In genomic region chr6:19902201-19902600, GRCh38 we compare ENCODE assay signal across 27 cellular contexts.
"Had no signal": no experiment of that assay in that cellular context is flagged by ENCODE, and none has a peak within 500 bp of the region (broad histone marks: within the 10 kb centered on the region; RNA-seq: fewer than 3 reads in every experiment).

No MANE protein-coding gene starts in this region.

- H3K36me3 ChIP-seq: neural progenitor cell, ovary, right lobe of liver, sigmoid colon, stomach, thoracic aorta, thyroid gland, tibial nerve, vagina had no signal

- H3K4me1 ChIP-seq: neural progenitor cell, parathyroid adenoma, psoas muscle, right lobe of liver, sigmoid colon, stomach, thyroid gland had no signal

- H3K4me3 Mint-ChIP-seq: naive thymus-derived CD4-positive, alpha-beta T cell; natural killer cell; nephron; neural progenitor cell; stimulated activated effector memory CD8-positive, alpha-beta T cell treated with anti-CD3 and anti-CD28 coated beads, Interleukin-12 subunit alpha, Interleukin-12 subunit beta, amount 100 ng/mL, for 72 hours; stimulated activated naive B cell treated with anti-CD40 and anti-IgM and Interleukin-4, amounts not matched to agents 10 μg/mL and 1 μg/mL and 100 μg/mL, for 72 hours; stimulated activated naive CD8-positive, alpha-beta T cell treated with anti-CD3 and anti-CD28 coated beads, Interleukin-15, Interleukin-2, amounts not matched to agents 100 ng/mL and 50 ng/mL, for 24 hours had no signal

- H3K4me3 ChIP-seq: neural progenitor cell, ovary, psoas muscle, right lobe of liver, sigmoid colon, stomach, thoracic aorta, thyroid gland, tibial nerve, vagina had no signal

- H3K4me1 Mint-ChIP-seq: naive thymus-derived CD4-positive, alpha-beta T cell; natural killer cell; stimulated activated effector memory CD8-positive, alpha-beta T cell treated with anti-CD3 and anti-CD28 coated beads, Interleukin-12 subunit alpha, Interleukin-12 subunit beta, amount 100 ng/mL, for 72 hours; stimulated activated naive B cell treated with anti-CD40 and anti-IgM and Interleukin-4, amounts not matched to agents 10 μg/mL and 1 μg/mL and 100 μg/mL, for 72 hours had no signal

- H3K27ac Mint-ChIP-seq: naive thymus-derived CD4-positive, alpha-beta T cell; natural killer cell; neural progenitor cell; progenitor cell of endocrine pancreas; stimulated activated effector memory CD8-positive, alpha-beta T cell treated with anti-CD3 and anti-CD28 coated beads, Interleukin-12 subunit alpha, Interleukin-12 subunit beta, amount 100 ng/mL, for 72 hours; stimulated activated naive B cell treated with anti-CD40 and anti-IgM and Interleukin-4, amounts not matched to agents 10 μg/mL and 1 μg/mL and 100 μg/mL, for 72 hours; stimulated activated naive CD8-positive, alpha-beta T cell treated with anti-CD3 and anti-CD28 coated beads, Interleukin-15, Interleukin-2, amounts not matched to agents 100 ng/mL and 50 ng/mL, for 24 hours had no signal

- H3K36me3 Mint-ChIP-seq: naive thymus-derived CD4-positive, alpha-beta T cell; natural killer cell; neural progenitor cell; stimulated activated effector memory CD8-positive, alpha-beta T cell treated with anti-CD3 and anti-CD28 coated beads, Interleukin-12 subunit alpha, Interleukin-12 subunit beta, amount 100 ng/mL, for 72 hours; stimulated activated naive B cell treated with anti-CD40 and anti-IgM and Interleukin-4, amounts not matched to agents 10 μg/mL and 1 μg/mL and 100 μg/mL, for 72 hours had no signal

- ATAC-seq: naive thymus-derived CD4-positive, alpha-beta T cell; natural killer cell; psoas muscle; right cardiac atrium; right lobe of liver; stimulated activated effector memory CD8-positive, alpha-beta T cell treated with anti-CD3 and anti-CD28 coated beads, Interleukin-12 subunit alpha, Interleukin-12 subunit beta, amount 100 ng/mL, for 72 hours; stimulated activated naive B cell treated with anti-CD40 and anti-IgM and Interleukin-4, amounts not matched to agents 10 μg/mL and 1 μg/mL and 100 μg/mL, for 72 hours had no signal

- H3K27ac ChIP-seq: neural progenitor cell, ovary, parathyroid adenoma, psoas muscle, right lobe of liver, sigmoid colon, stomach, thoracic aorta, thyroid gland, tibial nerve, vagina had no signal

- H3K27me3 Mint-ChIP-seq: progenitor cell of endocrine pancreas; stimulated activated naive B cell treated with anti-CD40 and anti-IgM and Interleukin-4, amounts not matched to agents 10 μg/mL and 1 μg/mL and 100 μg/mL, for 72 hours; stimulated activated naive CD8-positive, alpha-beta T cell treated with anti-CD3 and anti-CD28 coated beads, Interleukin-15, Interleukin-2, amounts not matched to agents 100 ng/mL and 50 ng/mL, for 24 hours had no signal

- H3K9me3 Mint-ChIP-seq: natural killer cell; nephron; stimulated activated naive CD8-positive, alpha-beta T cell treated with anti-CD3 and anti-CD28 coated beads, Interleukin-15, Interleukin-2, amounts not matched to agents 100 ng/mL and 50 ng/mL, for 24 hours had no signal

- H3K27me3 ChIP-seq: neural progenitor cell, ovary, right lobe of liver, sigmoid colon, stomach, thyroid gland, tibial nerve, vagina had no signal

- H3K9me3 ChIP-seq: ovary, psoas muscle, right lobe of liver, stomach, thoracic aorta, thyroid gland, tibial nerve, vagina had no signal

- DNase-seq: naive thymus-derived CD4-positive, alpha-beta T cell; natural killer cell; occipital lobe; ovary; posterior cingulate gyrus; psoas muscle; right cardiac atrium; right lobe of liver; sigmoid colon; small intestine; stimulated activated CD4-positive, alpha-beta T cell treated with anti-CD3 and anti-CD28 coated beads, Interleukin-15, amount 100 ng/mL, for 24 hours; stimulated activated CD4-positive, alpha-beta T cell treated with anti-CD3 and anti-CD28 coated beads, Interleukin-2, amount 100 ng/mL, for 24 hours; stimulated activated CD4-positive, alpha-beta T cell treated with anti-CD3 and anti-CD28 coated beads, Interleukin-2, amount 100 ng/mL, for 48 hours; stimulated activated CD4-positive, alpha-beta T cell treated with anti-CD3 and anti-CD28 coated beads, Interleukin-4, amount 100 ng/mL, for 24 hours; stimulated activated naive B cell treated with anti-CD40 and anti-IgM and Interleukin-4, amounts not matched to agents 10 μg/mL and 1 μg/mL and 100 μg/mL, for 72 hours; stimulated activated naive CD4-positive, alpha-beta T cell treated with Interleukin-2 at 50 U/mL for 16 hours; stomach; thyroid gland had no signal
